ENCODE assay signal across 1 cellular context in the genomic region with DNA sequence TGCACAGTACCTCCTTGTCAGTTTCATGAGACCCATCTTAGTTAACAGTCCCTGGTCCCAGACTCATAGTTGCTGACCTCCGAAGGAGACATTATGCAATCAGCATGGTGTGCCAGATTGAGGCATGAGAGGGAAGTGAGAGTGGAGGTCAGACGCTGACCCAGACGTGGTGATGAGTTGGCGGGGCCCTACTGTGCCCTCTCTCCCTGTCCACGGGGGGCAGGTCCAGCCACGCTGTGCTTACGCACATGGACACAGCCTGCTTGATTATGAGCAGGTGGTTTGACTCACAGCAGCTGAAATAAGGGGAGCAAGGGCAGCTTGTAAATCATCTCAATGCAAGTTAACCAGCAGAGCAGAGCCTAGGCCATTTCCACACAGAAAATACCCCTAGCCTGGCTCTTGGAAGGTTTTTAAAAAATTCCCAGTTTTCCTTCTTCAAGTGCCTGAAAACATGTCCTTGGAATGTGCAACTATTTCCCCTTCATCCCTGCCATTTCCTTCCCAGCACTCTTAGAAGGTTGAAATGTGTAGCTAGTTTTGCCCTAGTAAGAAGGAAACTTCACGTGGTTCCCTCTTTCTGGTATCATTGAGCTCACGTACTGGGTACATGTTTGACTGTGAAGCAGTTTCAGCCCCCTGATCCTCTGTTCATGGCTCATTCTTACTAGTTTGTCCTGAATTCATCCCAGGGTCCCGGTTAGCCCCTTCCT.
TF ChIP-seq lines count a peak whose summit lies in the region.

No MANE protein-coding gene starts in this region.

TF ChIP-seq in GM12878, 131 proteins besides CTCF, POLR2A, EP300 and RAD21 (continued from another document and continues in another):
- TF ChIP-seq, protein P1, sequence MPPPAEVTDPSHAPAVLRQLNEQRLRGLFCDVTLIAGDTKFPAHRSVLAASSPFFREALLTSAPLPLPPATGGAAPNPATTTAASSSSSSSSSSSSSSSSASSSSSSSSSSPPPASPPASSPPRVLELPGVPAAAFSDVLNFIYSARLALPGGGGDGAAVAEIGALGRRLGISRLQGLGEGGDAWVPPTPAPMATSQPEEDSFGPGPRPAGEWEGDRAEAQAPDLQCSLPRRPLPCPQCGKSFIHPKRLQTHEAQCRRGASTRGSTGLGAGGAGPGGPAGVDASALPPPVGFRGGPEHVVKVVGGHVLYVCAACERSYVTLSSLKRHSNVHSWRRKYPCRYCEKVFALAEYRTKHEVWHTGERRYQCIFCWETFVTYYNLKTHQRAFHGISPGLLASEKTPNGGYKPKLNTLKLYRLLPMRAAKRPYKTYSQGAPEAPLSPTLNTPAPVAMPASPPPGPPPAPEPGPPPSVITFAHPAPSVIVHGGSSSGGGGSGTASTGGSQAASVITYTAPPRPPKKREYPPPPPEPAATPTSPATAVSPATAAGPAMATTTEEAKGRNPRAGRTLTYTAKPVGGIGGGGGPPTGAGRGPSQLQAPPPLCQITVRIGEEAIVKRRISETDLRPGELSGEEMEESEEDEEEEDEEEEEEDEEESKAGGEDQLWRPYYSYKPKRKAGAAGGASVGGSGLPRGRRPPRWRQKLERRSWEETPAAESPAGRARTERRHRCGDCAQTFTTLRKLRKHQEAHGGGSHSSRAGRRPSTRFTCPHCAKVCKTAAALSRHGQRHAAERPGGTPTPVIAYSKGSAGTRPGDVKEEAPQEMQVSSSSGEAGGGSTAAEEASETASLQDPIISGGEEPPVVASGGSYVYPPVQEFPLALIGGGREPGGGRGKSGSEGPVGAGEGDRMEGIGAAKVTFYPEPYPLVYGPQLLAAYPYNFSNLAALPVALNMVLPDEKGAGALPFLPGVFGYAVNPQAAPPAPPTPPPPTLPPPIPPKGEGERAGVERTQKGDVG (CRISPR knock-in tag; IDR thresholded peaks at IDR 0.05): no peak; the same call in 1 of the 2 replicates
- TF ChIP-seq MTA2 (IDR thresholded peaks at IDR 0.05; ENCODE audit: low read depth) (peak; percentile 85), YY1 (IDR thresholded peaks at IDR 0.05; ENCODE audit: low read depth, low read length) (0 out of 2 replicates have a peak, but pooled peaks have one; percentile 31), ETV6 (conservative IDR thresholded peaks at IDR 0.05 in 1 of 2, IDR thresholded peaks at IDR 0.05 in 1 of 2; ENCODE audit: borderline replicate concordance in 1 of 2, low read depth in 1 of 2) (peak in 1 of 2 experiments; percentile 73; a peak in 2 of 4 replicates), SPI1 (IDR thresholded peaks at IDR 0.05; ENCODE audit: borderline replicate concordance, insufficient read depth, low read depth, low read length) (peak; percentile 94), POLR2AphosphoS5 (IDR thresholded peaks at IDR 0.05; ENCODE audit: low read length) (no peak), MTA3 (IDR thresholded peaks at IDR 0.05; ENCODE audit: borderline replicate concordance, low read length) (peak; percentile 94), EED (IDR thresholded peaks at IDR 0.05; ENCODE audit: low read depth) (peak; percentile 96), IKZF1 (conservative IDR thresholded peaks at IDR 0.05) (peak; percentile 92), KLF5 (IDR thresholded peaks at IDR 0.05; ENCODE audit: partially characterized antibody) (peak; percentile 23), TCF12 (IDR thresholded peaks at IDR 0.05; ENCODE audit: low read depth, low read length) (peak; percentile 92), NFXL1 (IDR thresholded peaks at IDR 0.05; ENCODE audit: borderline replicate concordance) (no peak), NR2F1 (conservative IDR thresholded peaks at IDR 0.05) (peak; percentile 99), ASH2L (IDR thresholded peaks at IDR 0.05; ENCODE audit: borderline replicate concordance, low read depth) (0 out of 2 replicates have a peak, but pooled peaks have one; percentile 22), SUZ12 (IDR thresholded peaks at IDR 0.05; ENCODE audit: unreplicated experiment) (no peak), SMC3 (IDR thresholded peaks at IDR 0.05; ENCODE audit: borderline replicate concordance, low read length) (0 out of 2 replicates have a peak, but pooled peaks have one; percentile 4), CREM (IDR thresholded peaks at IDR 0.05; ENCODE audit: low read depth) (peak; percentile 90), FOXM1 (IDR thresholded peaks at IDR 0.05; ENCODE audit: low read depth, low read length) (peak; percentile 40; the same call in 1 of the 2 replicates), SREBF2 (IDR thresholded peaks at IDR 0.05; ENCODE audit: low read length) (no peak), TAF1 (IDR thresholded peaks at IDR 0.05; ENCODE audit: borderline replicate concordance, low read depth, low read length) (no peak), ZBED1 (IDR thresholded peaks at IDR 0.05; ENCODE audit: borderline replicate concordance) (peak; percentile 68), TBL1XR1 (IDR thresholded peaks at IDR 0.05; ENCODE audit: low read depth, low read length) (peak; percentile 81), HDAC2 (IDR thresholded peaks at IDR 0.05) (no peak), NR2C1 (IDR thresholded peaks at IDR 0.05) (peak; percentile 51)
- TF ChIP-seq, protein P2, sequence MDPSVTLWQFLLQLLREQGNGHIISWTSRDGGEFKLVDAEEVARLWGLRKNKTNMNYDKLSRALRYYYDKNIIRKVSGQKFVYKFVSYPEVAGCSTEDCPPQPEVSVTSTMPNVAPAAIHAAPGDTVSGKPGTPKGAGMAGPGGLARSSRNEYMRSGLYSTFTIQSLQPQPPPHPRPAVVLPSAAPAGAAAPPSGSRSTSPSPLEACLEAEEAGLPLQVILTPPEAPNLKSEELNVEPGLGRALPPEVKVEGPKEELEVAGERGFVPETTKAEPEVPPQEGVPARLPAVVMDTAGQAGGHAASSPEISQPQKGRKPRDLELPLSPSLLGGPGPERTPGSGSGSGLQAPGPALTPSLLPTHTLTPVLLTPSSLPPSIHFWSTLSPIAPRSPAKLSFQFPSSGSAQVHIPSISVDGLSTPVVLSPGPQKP (IDR thresholded peaks at IDR 0.05; ENCODE audit: low read depth, low read length): no peak
- TF ChIP-seq, protein P3, sequence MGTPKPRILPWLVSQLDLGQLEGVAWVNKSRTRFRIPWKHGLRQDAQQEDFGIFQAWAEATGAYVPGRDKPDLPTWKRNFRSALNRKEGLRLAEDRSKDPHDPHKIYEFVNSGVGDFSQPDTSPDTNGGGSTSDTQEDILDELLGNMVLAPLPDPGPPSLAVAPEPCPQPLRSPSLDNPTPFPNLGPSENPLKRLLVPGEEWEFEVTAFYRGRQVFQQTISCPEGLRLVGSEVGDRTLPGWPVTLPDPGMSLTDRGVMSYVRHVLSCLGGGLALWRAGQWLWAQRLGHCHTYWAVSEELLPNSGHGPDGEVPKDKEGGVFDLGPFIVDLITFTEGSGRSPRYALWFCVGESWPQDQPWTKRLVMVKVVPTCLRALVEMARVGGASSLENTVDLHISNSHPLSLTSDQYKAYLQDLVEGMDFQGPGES (IDR thresholded peaks at IDR 0.05): no peak
- TF ChIP-seq, protein P4, sequence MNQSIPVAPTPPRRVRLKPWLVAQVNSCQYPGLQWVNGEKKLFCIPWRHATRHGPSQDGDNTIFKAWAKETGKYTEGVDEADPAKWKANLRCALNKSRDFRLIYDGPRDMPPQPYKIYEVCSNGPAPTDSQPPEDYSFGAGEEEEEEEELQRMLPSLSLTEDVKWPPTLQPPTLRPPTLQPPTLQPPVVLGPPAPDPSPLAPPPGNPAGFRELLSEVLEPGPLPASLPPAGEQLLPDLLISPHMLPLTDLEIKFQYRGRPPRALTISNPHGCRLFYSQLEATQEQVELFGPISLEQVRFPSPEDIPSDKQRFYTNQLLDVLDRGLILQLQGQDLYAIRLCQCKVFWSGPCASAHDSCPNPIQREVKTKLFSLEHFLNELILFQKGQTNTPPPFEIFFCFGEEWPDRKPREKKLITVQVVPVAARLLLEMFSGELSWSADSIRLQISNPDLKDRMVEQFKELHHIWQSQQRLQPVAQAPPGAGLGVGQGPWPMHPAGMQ (IDR thresholded peaks at IDR 0.05; ENCODE audit: borderline replicate concordance): no peak
- TF ChIP-seq, protein P5, sequence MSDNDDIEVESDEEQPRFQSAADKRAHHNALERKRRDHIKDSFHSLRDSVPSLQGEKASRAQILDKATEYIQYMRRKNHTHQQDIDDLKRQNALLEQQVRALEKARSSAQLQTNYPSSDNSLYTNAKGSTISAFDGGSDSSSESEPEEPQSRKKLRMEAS (IDR thresholded peaks at IDR 0.05; ENCODE audit: low read depth, low read length): peak; percentile 36
- TF ChIP-seq, protein P6, sequence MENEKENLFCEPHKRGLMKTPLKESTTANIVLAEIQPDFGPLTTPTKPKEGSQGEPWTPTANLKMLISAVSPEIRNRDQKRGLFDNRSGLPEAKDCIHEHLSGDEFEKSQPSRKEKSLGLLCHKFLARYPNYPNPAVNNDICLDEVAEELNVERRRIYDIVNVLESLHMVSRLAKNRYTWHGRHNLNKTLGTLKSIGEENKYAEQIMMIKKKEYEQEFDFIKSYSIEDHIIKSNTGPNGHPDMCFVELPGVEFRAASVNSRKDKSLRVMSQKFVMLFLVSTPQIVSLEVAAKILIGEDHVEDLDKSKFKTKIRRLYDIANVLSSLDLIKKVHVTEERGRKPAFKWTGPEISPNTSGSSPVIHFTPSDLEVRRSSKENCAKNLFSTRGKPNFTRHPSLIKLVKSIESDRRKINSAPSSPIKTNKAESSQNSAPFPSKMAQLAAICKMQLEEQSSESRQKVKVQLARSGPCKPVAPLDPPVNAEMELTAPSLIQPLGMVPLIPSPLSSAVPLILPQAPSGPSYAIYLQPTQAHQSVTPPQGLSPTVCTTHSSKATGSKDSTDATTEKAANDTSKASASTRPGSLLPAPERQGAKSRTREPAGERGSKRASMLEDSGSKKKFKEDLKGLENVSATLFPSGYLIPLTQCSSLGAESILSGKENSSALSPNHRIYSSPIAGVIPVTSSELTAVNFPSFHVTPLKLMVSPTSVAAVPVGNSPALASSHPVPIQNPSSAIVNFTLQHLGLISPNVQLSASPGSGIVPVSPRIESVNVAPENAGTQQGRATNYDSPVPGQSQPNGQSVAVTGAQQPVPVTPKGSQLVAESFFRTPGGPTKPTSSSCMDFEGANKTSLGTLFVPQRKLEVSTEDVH (IDR thresholded peaks at IDR 0.05; ENCODE audit: low read depth, partially characterized antibody): no peak
- TF ChIP-seq, protein P7, sequence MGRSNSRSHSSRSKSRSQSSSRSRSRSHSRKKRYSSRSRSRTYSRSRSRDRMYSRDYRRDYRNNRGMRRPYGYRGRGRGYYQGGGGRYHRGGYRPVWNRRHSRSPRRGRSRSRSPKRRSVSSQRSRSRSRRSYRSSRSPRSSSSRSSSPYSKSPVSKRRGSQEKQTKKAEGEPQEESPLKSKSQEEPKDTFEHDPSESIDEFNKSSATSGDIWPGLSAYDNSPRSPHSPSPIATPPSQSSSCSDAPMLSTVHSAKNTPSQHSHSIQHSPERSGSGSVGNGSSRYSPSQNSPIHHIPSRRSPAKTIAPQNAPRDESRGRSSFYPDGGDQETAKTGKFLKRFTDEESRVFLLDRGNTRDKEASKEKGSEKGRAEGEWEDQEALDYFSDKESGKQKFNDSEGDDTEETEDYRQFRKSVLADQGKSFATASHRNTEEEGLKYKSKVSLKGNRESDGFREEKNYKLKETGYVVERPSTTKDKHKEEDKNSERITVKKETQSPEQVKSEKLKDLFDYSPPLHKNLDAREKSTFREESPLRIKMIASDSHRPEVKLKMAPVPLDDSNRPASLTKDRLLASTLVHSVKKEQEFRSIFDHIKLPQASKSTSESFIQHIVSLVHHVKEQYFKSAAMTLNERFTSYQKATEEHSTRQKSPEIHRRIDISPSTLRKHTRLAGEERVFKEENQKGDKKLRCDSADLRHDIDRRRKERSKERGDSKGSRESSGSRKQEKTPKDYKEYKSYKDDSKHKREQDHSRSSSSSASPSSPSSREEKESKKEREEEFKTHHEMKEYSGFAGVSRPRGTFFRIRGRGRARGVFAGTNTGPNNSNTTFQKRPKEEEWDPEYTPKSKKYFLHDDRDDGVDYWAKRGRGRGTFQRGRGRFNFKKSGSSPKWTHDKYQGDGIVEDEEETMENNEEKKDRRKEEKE (IDR thresholded peaks at IDR 0.05): no peak
- TF ChIP-seq, protein P8, sequence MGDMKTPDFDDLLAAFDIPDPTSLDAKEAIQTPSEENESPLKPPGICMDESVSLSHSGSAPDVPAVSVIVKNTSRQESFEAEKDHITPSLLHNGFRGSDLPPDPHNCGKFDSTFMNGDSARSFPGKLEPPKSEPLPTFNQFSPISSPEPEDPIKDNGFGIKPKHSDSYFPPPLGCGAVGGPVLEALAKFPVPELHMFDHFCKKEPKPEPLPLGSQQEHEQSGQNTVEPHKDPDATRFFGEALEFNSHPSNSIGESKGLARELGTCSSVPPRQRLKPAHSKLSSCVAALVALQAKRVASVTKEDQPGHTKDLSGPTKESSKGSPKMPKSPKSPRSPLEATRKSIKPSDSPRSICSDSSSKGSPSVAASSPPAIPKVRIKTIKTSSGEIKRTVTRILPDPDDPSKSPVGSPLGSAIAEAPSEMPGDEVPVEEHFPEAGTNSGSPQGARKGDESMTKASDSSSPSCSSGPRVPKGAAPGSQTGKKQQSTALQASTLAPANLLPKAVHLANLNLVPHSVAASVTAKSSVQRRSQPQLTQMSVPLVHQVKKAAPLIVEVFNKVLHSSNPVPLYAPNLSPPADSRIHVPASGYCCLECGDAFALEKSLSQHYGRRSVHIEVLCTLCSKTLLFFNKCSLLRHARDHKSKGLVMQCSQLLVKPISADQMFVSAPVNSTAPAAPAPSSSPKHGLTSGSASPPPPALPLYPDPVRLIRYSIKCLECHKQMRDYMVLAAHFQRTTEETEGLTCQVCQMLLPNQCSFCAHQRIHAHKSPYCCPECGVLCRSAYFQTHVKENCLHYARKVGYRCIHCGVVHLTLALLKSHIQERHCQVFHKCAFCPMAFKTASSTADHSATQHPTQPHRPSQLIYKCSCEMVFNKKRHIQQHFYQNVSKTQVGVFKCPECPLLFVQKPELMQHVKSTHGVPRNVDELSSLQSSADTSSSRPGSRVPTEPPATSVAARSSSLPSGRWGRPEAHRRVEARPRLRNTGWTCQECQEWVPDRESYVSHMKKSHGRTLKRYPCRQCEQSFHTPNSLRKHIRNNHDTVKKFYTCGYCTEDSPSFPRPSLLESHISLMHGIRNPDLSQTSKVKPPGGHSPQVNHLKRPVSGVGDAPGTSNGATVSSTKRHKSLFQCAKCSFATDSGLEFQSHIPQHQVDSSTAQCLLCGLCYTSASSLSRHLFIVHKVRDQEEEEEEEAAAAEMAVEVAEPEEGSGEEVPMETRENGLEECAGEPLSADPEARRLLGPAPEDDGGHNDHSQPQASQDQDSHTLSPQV (IDR thresholded peaks at IDR 0.05): peak; percentile 75; the same call in 1 of the 2 replicates
- TF ChIP-seq, protein P9, sequence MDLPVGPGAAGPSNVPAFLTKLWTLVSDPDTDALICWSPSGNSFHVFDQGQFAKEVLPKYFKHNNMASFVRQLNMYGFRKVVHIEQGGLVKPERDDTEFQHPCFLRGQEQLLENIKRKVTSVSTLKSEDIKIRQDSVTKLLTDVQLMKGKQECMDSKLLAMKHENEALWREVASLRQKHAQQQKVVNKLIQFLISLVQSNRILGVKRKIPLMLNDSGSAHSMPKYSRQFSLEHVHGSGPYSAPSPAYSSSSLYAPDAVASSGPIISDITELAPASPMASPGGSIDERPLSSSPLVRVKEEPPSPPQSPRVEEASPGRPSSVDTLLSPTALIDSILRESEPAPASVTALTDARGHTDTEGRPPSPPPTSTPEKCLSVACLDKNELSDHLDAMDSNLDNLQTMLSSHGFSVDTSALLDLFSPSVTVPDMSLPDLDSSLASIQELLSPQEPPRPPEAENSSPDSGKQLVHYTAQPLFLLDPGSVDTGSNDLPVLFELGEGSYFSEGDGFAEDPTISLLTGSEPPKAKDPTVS (IDR thresholded peaks at IDR 0.05; ENCODE audit: low read depth, low read length): no peak
- TF ChIP-seq, protein P10, sequence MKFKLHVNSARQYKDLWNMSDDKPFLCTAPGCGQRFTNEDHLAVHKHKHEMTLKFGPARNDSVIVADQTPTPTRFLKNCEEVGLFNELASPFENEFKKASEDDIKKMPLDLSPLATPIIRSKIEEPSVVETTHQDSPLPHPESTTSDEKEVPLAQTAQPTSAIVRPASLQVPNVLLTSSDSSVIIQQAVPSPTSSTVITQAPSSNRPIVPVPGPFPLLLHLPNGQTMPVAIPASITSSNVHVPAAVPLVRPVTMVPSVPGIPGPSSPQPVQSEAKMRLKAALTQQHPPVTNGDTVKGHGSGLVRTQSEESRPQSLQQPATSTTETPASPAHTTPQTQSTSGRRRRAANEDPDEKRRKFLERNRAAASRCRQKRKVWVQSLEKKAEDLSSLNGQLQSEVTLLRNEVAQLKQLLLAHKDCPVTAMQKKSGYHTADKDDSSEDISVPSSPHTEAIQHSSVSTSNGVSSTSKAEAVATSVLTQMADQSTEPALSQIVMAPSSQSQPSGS (IDR thresholded peaks at IDR 0.05; ENCODE audit: low read length): peak; percentile 69
